ENCODE assay signal across 8 cellular contexts in genomic region chr4:141637565-141637964, GRCh38. TPM values are rescaled to one million over a fixed set of nuclear protein-coding genes. Genes with fewer than 3 reads are reported as not detected.
DNase-seq lines count a peak whose midpoint lies in the region; ATAC-seq and TF ChIP-seq lines count a peak whose summit lies in the region.

No MANE protein-coding gene starts in this region.

- H3K9me3 Mint-ChIP-seq in MCF 10A (ENCODE audit: unreplicated experiment) (no peaks in the 10 kb centered on the region), osteocyte (ENCODE audit: unreplicated experiment) (no peaks in the 10 kb centered on the region)

- TF ChIP-seq CTCF in GM10248 (IDR thresholded peaks at IDR 0.05; ENCODE audit: control extremely low read depth, extremely low read depth, low read depth, missing control alignments) (no peak), MCF 10A (IDR thresholded peaks at IDR 0.05; ENCODE audit: unreplicated experiment) (no peak), osteocyte (IDR thresholded peaks at IDR 0.05) (no peak)

- H3K4me1 Mint-ChIP-seq in MCF 10A (ENCODE audit: insufficient read depth, unreplicated experiment) = peaks cover 19% of the 10 kb centered on the region
- peaks cover 32% of the 10 kb centered on the region for H3K4me1 Mint-ChIP-seq in osteocyte (ENCODE audit: unreplicated experiment)

- BruUV-seq in MCF 10A (replicated peaks; lab: Mats Ljungman, UMichigan) = no TSS peak

- no peaks in the 10 kb centered on the region for H3K36me3 Mint-ChIP-seq in MCF 10A (ENCODE audit: insufficient read depth, unreplicated experiment)
- H3K36me3 Mint-ChIP-seq in osteocyte (ENCODE audit: unreplicated experiment) = no peaks in the 10 kb centered on the region

- CTCF ChIA-PET in GM10248 (lab: Yijun Ruan, JAX) (interaction anchor here (1.2 to 2.7 kb wide), 6 partner anchors 12 to 291 kb away, joined by 3 to 15 read pairs (median 4); no protein-coding TSS in a partner anchor), MCF 10A (lab: Yijun Ruan, JAX) (interaction anchor here (0.6 to 2.5 kb wide), 4 partner anchors 10 to 1025 kb away, joined by 3 to 8 read pairs (median 3); no protein-coding TSS in a partner anchor)

- H3K27me3 Mint-ChIP-seq in MCF 10A (ENCODE audit: insufficient read depth, unreplicated experiment) = no peaks in the 10 kb centered on the region
- H3K27me3 Mint-ChIP-seq in osteocyte (ENCODE audit: unreplicated experiment) = no peaks in the 10 kb centered on the region

- no peak overlapping the region for H3K27ac Mint-ChIP-seq in MCF 10A (ENCODE audit: low read depth, unreplicated experiment)
- peak overlapping the region; percentile 93 for H3K27ac Mint-ChIP-seq in osteocyte (ENCODE audit: unreplicated experiment)

- DNase-seq in GM10248 (ENCODE audit: extremely low spot score) (peak; percentile 15), MCF 10A (ENCODE audit: unreplicated experiment) (no peak), osteocyte (ENCODE audit: extremely low spot score, unreplicated experiment) (no peak), hippocampal formation (lab: John Stamatoyannopoulos, UW) (no peak), EL (no peak)
- no peak for DNase-seq in stimulated activated CD4-positive, alpha-beta T cell treated with anti-CD3 and anti-CD28 coated beads, Interleukin-1b, Interleukin-23, amount 100 ng/mL, for 48 hours

- POLR2A ChIA-PET in GM10248 (lab: Yijun Ruan, JAX) (no interaction called here), MCF 10A (lab: Yijun Ruan, JAX) (interaction anchor here (0.8 to 1.4 kb wide), 5 partner anchors 9 to 211 kb away, joined by 4 to 5 read pairs (median 4); no protein-coding TSS in a partner anchor)

- intact Hi-C loops in MCF 10A (cut with micrococcal nuclease) = loop anchor here (5.0 to 10.0 kb wide), 2 partner anchors 75 to 207 kb away; no protein-coding TSS in a partner anchor

- H3K4me3 Mint-ChIP-seq in MCF 10A (ENCODE audit: unreplicated experiment) (peak overlapping the region; percentile 77), osteocyte (ENCODE audit: unreplicated experiment) (peak overlapping the region; percentile 97)

- ATAC-seq in HG03135 (IDR thresholded peaks at IDR 0.05; ENCODE audit: unreplicated experiment) = peak; percentile 20
- no peak for ATAC-seq in GM21528 (IDR thresholded peaks at IDR 0.05; ENCODE audit: low FRiP score, unreplicated experiment)

RNA-seq across cellular contexts. Expression of gene IL15, which starts 1.2 kb away (rescaled TPM):
- 0.51 and 1.3 TPM in 2 replicates for total RNA-seq in MCF 10A (2022)
- 3.8 TPM in 2 replicates for total RNA-seq in osteocyte
